1 cellular context compared by ENCODE assay signal in genomic region chr19:55390461-55390880, GRCh38.
TF ChIP-seq lines count a peak whose summit lies in the region.

No MANE protein-coding gene starts in this region.

TF ChIP-seq in IMR-90, 13 proteins besides CTCF, POLR2A, EP300 and RAD21:
- TF ChIP-seq RFX5 (IDR thresholded peaks at IDR 0.05; ENCODE audit: low read depth, low read length) = no peak
- no peak for TF ChIP-seq BHLHE40 (IDR thresholded peaks at IDR 0.05; ENCODE audit: low read depth, low read length)
- no peak for TF ChIP-seq RCOR1 (IDR thresholded peaks at IDR 0.05; ENCODE audit: insufficient replicate concordance, low read length)
- TF ChIP-seq SMC3 (IDR thresholded peaks at IDR 0.05; ENCODE audit: low read depth, low read length) = no peak
- no peak for TF ChIP-seq CEBPB (IDR thresholded peaks at IDR 0.05; ENCODE audit: low read depth, low read length)
- TF ChIP-seq MAZ (IDR thresholded peaks at IDR 0.05; ENCODE audit: borderline replicate concordance, low read depth, low read length) = no peak
